ENCODE assay signal across 8 cellular contexts in genomic region chr22:23857606-23858483, GRCh38. TPM values are rescaled to one million over a fixed set of nuclear protein-coding genes. Genes with fewer than 3 reads are reported as not detected.
A peak's percentile ranks its signal among the peaks of the same experiment; 100 is the strongest.
DNase-seq lines count a peak whose midpoint lies in the region; ATAC-seq and TF ChIP-seq lines count a peak whose summit lies in the region.

A gene with protein sequence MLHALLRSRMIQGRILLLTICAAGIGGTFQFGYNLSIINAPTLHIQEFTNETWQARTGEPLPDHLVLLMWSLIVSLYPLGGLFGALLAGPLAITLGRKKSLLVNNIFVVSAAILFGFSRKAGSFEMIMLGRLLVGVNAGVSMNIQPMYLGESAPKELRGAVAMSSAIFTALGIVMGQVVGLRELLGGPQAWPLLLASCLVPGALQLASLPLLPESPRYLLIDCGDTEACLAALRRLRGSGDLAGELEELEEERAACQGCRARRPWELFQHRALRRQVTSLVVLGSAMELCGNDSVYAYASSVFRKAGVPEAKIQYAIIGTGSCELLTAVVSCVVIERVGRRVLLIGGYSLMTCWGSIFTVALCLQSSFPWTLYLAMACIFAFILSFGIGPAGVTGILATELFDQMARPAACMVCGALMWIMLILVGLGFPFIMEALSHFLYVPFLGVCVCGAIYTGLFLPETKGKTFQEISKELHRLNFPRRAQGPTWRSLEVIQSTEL (plus strand): TSS chr22:23857875. CDS start chr22:23858000, 125 bp downstream.

- DNase-seq in CD4-positive, alpha-beta T cell = peak; percentile 85 to 93 (median 92)
- DNase-seq in NCI-H774 (lab: John Stamatoyannopoulos, UW) (peak; percentile 97), dorsolateral prefrontal cortex (peak; percentile 91 to 97 (median 94)), right lobe of liver (peak; percentile 97 to 98 (median 98))
- peak; percentile 96 for DNase-seq in activated CD4-positive, alpha-beta memory T cell treated with anti-CD3 and anti-CD28 coated beads for 36 hours
- DNase-seq in stimulated activated CD4-positive, alpha-beta T cell treated with anti-CD3 and anti-CD28 coated beads, Interleukin-4, amount 100 ng/mL, for 24 hours = peak; percentile 96

- peaks cover 0 to 10% (median 0%) of the 10 kb centered on the region in 4 donors for H3K4me1 ChIP-seq in right lobe of liver

- TF ChIP-seq CTCF in CD4-positive, alpha-beta T cell (IDR thresholded peaks at IDR 0.05) = no peak
- TF ChIP-seq CTCF in dorsolateral prefrontal cortex (IDR thresholded peaks at IDR 0.05 in 54 of 56, conservative IDR thresholded peaks at IDR 0.05 in 2 of 56; ENCODE audit: low read depth in 1 of 56, partially characterized antibody in 56 of 56) (peak in 48 of 56 donors; percentile 3 to 68 (median 40)), right lobe of liver (IDR thresholded peaks at IDR 0.05) (peak in 2 of 4 donors; percentile 16 to 35)

- H3K4me3 ChIP-seq in dorsolateral prefrontal cortex (peak within 1 kb of the TSS; percentile 57 to 100 (median 85)), right lobe of liver (peak within 1 kb of the TSS; percentile 62 to 78 (median 65))

- H3K4me3 Mint-ChIP-seq in CD4-positive, alpha-beta T cell = peak within 1 kb of the TSS; percentile 97
- H3K4me3 Mint-ChIP-seq in activated CD4-positive, alpha-beta memory T cell treated with anti-CD3 and anti-CD28 coated beads for 36 hours = peak within 1 kb of the TSS; percentile 89

- WGBS in right lobe of liver (ENCODE audit: insufficient coverage, low coverage, low lambda C conversion rate, missing lambda C conversion rate) = 3% methylated on average over 24 of the region's 60 CpGs

- H3K9me3 ChIP-seq in CD4-positive, alpha-beta T cell (ENCODE audit: control insufficient read depth, low read length) = no peaks in the 10 kb centered on the region
- no peaks in the 10 kb centered on the region for H3K9me3 ChIP-seq in right lobe of liver

- CTCF ChIA-PET in CD4-positive, alpha-beta T cell (lab: Charles Lee) = interaction anchor here (0.8 to 2.9 kb wide), 7 partner anchors 9 to 153 kb away, joined by 3 to 33 read pairs (median 3); partner anchors contain the start of genes CABIN1 and MIF
- CTCF ChIA-PET in activated CD4-positive, alpha-beta memory T cell treated with anti-CD3 and anti-CD28 coated beads for 36 hours (lab: Charles Lee) = interaction anchor here (0.6 to 4.1 kb wide), 11 partner anchors 8 to 946 kb away, joined by 3 to 50 read pairs (median 3); partner anchors contain the start of gene MIF

- intact Hi-C loops in CD4-positive, alpha-beta T cell (cut with DNase I, micrococcal nuclease) = loop anchor here in 1 of 2 experiments (5.0 kb wide), 2 partner anchors 34 to 71 kb away; partner anchors contain the start of genes MIF and SMARCB1
- intact Hi-C loops in activated CD4-positive, alpha-beta memory T cell treated with anti-CD3 and anti-CD28 coated beads for 36 hours (cut with micrococcal nuclease) = loop anchor here (5.0 kb wide), 3 partner anchors 34 to 321 kb away; partner anchors contain the start of genes MIF and SMARCB1
- intact Hi-C loops in dorsolateral prefrontal cortex (cut with DNase I) (loop anchor here (5.0 kb wide), 2 partner anchors 34 to 141 kb away; partner anchors contain the start of gene MIF (in 2 of the 2)), right lobe of liver (cut with DNase I) (no loop called here)

- H3K27me3 ChIP-seq in CD4-positive, alpha-beta T cell (ENCODE audit: control insufficient read depth, insufficient read depth, low read length) = no peaks in the 10 kb centered on the region
- H3K27me3 ChIP-seq in dorsolateral prefrontal cortex (no peaks in the 10 kb centered on the region), right lobe of liver (no peaks in the 10 kb centered on the region)

- H3K27ac ChIP-seq in CD4-positive, alpha-beta T cell (ENCODE audit: low read depth, low read length) = peak within 1 kb of the TSS; percentile 56
- peak within 1 kb of the TSS; percentile 46 to 99 (median 96) for H3K27ac ChIP-seq in dorsolateral prefrontal cortex
- H3K27ac ChIP-seq in right lobe of liver = peak within 1 kb of the TSS; percentile 57 to 80 (median 77)

- peaks cover 0 to under 1% (median 0%) of the 10 kb centered on the region in 4 donors for H3K36me3 ChIP-seq in right lobe of liver

- peak within 1 kb of the TSS; percentile 82 for H3K27ac Mint-ChIP-seq in CD4-positive, alpha-beta T cell
- H3K27ac Mint-ChIP-seq in activated CD4-positive, alpha-beta memory T cell treated with anti-CD3 and anti-CD28 coated beads for 36 hours = peak within 1 kb of the TSS; percentile 78

- H3K4me1 Mint-ChIP-seq in CD4-positive, alpha-beta T cell (ENCODE audit: low read depth) = peaks cover 20% of the 10 kb centered on the region
- H3K4me1 Mint-ChIP-seq in activated CD4-positive, alpha-beta memory T cell treated with anti-CD3 and anti-CD28 coated beads for 36 hours (ENCODE audit: low read depth) = peaks cover 17% of the 10 kb centered on the region

- peaks cover 8% of the 10 kb centered on the region for H3K36me3 Mint-ChIP-seq in CD4-positive, alpha-beta T cell (ENCODE audit: low read depth)
- H3K36me3 Mint-ChIP-seq in activated CD4-positive, alpha-beta memory T cell treated with anti-CD3 and anti-CD28 coated beads for 36 hours = no peaks in the 10 kb centered on the region

- TF ChIP-seq POLR2A in right lobe of liver (IDR thresholded peaks at IDR 0.05) = peak; percentile 78

- POLR2A ChIA-PET in CD4-positive, alpha-beta T cell (lab: Charles Lee) = interaction anchor here (0.6 to 2.8 kb wide), 26 partner anchors 8 to 697 kb away, joined by 3 to 44 read pairs (median 4); partner anchors contain the start of genes CABIN1, CHCHD10, DERL3 and GUCD1
- POLR2A ChIA-PET in activated CD4-positive, alpha-beta memory T cell treated with anti-CD3 and anti-CD28 coated beads for 36 hours (lab: Charles Lee) = interaction anchor here (0.7 to 3.4 kb wide), 7 partner anchors 8 to 570 kb away, joined by 3 to 18 read pairs (median 5); partner anchors contain the start of genes ADORA2A, DERL3 and MIF

- no peaks in the 10 kb centered on the region for H3K9me3 Mint-ChIP-seq in CD4-positive, alpha-beta T cell
- no peaks in the 10 kb centered on the region for H3K9me3 Mint-ChIP-seq in activated CD4-positive, alpha-beta memory T cell treated with anti-CD3 and anti-CD28 coated beads for 36 hours

- H3K27me3 Mint-ChIP-seq in CD4-positive, alpha-beta T cell = no peaks in the 10 kb centered on the region
- no peaks in the 10 kb centered on the region for H3K27me3 Mint-ChIP-seq in activated CD4-positive, alpha-beta memory T cell treated with anti-CD3 and anti-CD28 coated beads for 36 hours

- ATAC-seq in CD4-positive, alpha-beta T cell (ENCODE audit: poor library complexity) = peak; percentile 93
- ATAC-seq in GM19397 (IDR thresholded peaks at IDR 0.05; ENCODE audit: unreplicated experiment) = peak; percentile 96
- ATAC-seq in HG03565 (IDR thresholded peaks at IDR 0.05; ENCODE audit: unreplicated experiment) = peak; percentile 91
- peak; percentile 94 to 96 (median 96) for ATAC-seq in right lobe of liver

RNA-seq across cellular contexts. Expression of the gene that starts here (rescaled TPM):
- 10 to 100 TPM in 1 of 2 experiments, 1 to 10 TPM in 1; 9.9 to 11.5 TPM for total RNA-seq in CD4-positive, alpha-beta T cell
- total RNA-seq in activated CD4-positive, alpha-beta memory T cell treated with anti-CD3 and anti-CD28 coated beads for 36 hours = 1 to 10 TPM; 6.8 to 8.9 TPM
- total RNA-seq in dorsolateral prefrontal cortex (10 to 100 TPM; 25.3 to 69.8 (median 42.4) TPM), right lobe of liver (1 to 10 TPM; 2.9 to 7.1 (median 5.0) TPM)

Comparison
In these comparisons a context has a peak if more than half of its experiments do, and no peak if none do; other contexts are left out.
1. Peak in every context shown above with its lines: DNase-seq, ATAC-seq, H3K4me3 ChIP-seq and H3K27ac ChIP-seq.
2. intact Hi-C loops: an anchor here in activated CD4-positive, alpha-beta memory T cell treated with anti-CD3 and anti-CD28 coated beads for 36 hours (5.0 kb wide) and dorsolateral prefrontal cortex (5.0 kb wide); none called in right lobe of liver.